In genomic region chr10:15609291-15609690, GRCh38 we compare ENCODE assay signal across 18 cellular contexts.
"Had no signal": no experiment of that assay in that cellular context is flagged by ENCODE, and none has a peak within 500 bp of the region (broad histone marks: within the 10 kb centered on the region; RNA-seq: fewer than 3 reads in every experiment).

No MANE protein-coding gene starts in this region.

- H3K27me3 ChIP-seq: body of pancreas, gastrocnemius medialis, left lung, suprapubic skin, uterus had no signal

- H3K4me1 ChIP-seq: body of pancreas, gastrocnemius medialis, left lung, suprapubic skin, transverse colon, uterus had no signal

- DNase-seq: activated CD4-positive, alpha-beta T cell treated with anti-CD3 and anti-CD28 coated beads, Interleukin-2, amount 50 U/mL, for 1 hour; activated CD4-positive, CD25-positive, alpha-beta regulatory T cell treated with anti-CD3 and anti-CD28 coated beads, Interleukin-2, amount 50 U/mL, for 72 hours; activated gamma-delta T cell; activated T-cell treated with anti-CD3 and anti-CD28 coated beads, Interleukin-2, amount 50 U/mL, for 72 hours; body of pancreas; dorsolateral prefrontal cortex; gastrocnemius medialis; head of caudate nucleus; kidney; left lung; occipital lobe; right cardiac atrium; stimulated activated CD4-positive, alpha-beta T cell treated with anti-CD3 and anti-CD28 coated beads, Interleukin-15, amount 100 ng/mL, for 24 hours; stimulated activated CD4-positive, alpha-beta T cell treated with anti-CD3 and anti-CD28 coated beads, Interleukin-2, amount 100 ng/mL, for 48 hours; T1000; transverse colon; uterus had no signal

- H3K4me3 ChIP-seq: body of pancreas, dorsolateral prefrontal cortex, gastrocnemius medialis, left lung, suprapubic skin, transverse colon, uterus had no signal

- H3K9me3 ChIP-seq: body of pancreas, gastrocnemius medialis, left lung, suprapubic skin, transverse colon, uterus had no signal

- H3K27ac ChIP-seq: body of pancreas, dorsolateral prefrontal cortex, gastrocnemius medialis, left lung, suprapubic skin, transverse colon, uterus had no signal

- H3K36me3 ChIP-seq: gastrocnemius medialis, left lung, suprapubic skin, transverse colon, uterus had no signal
